In the genomic region with DNA sequence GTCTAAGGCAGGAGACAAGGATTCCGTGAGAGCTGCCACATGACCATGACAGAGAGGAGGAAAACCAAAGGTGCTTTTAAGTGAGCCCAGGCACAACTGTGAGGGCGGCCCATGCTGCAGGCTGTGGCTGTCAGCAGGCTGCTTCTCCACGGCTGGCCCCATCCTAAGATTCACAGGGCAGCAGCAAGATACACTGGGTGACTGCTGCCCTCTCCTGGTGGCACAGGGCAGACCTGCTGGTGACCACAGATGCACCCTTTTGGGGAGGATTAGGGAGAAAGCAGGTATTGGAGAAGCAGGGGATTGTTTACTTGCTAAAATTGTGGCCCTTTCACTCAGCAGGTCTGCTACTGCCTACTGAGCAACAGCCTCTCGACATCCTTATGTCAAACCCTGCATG, we compare ENCODE assay signal across 8 cellular contexts.
DNase-seq lines count a peak whose midpoint lies in the region; ATAC-seq, FAIRE-seq and TF ChIP-seq lines count a peak whose summit lies in the region.
"Not testable (repeated sequence)": the region's sequence is repeated elsewhere in the genome, so short reads cannot be mapped to it uniquely, and the experiment has no call there.

No MANE protein-coding gene starts in this region.

- TF ChIP-seq CTCF in CD8-positive, alpha-beta T cell (IDR thresholded peaks at IDR 0.05) = peak; percentile 21
- peak in 2 of 3 experiments; percentile 24 to 49; a peak in 2 of 4 replicates for TF ChIP-seq CTCF in H1 (IDR thresholded peaks at IDR 0.05; ENCODE audit: control extremely low read depth in 1 of 3, insufficient read depth in 1 of 3, low read depth in 1 of 3, low read length in 3 of 3)
- TF ChIP-seq CTCF in hepatocyte (IDR thresholded peaks at IDR 0.05; ENCODE audit: poor library complexity) = peak; percentile 50
- peak; percentile 70 for TF ChIP-seq CTCF in type B pancreatic cell (conservative IDR thresholded peaks at IDR 0.05)

- H3K27ac ChIP-seq in CD8-positive, alpha-beta T cell (ENCODE audit: low read depth, low read length); H1 (ENCODE audit: low read depth, low read length); hepatocyte: not testable (repeated sequence)

- H3K9me2 ChIP-seq in hepatocyte (replicated peaks; ENCODE audit: insufficient read depth) = not testable (repeated sequence)

- not testable (repeated sequence) for H4K20me1 ChIP-seq in H1 (replicated peaks in 1 of 2; ENCODE audit: control insufficient read depth in 1 of 2, insufficient read depth in 2 of 2, low read length in 2 of 2); hepatocyte (ENCODE audit: insufficient read depth, poor library complexity, severe bottlenecking)

- not testable (repeated sequence) for H3K36me3 ChIP-seq in CD8-positive, alpha-beta T cell (ENCODE audit: insufficient read depth, low read length); H1 (ENCODE audit: control insufficient read depth in 2 of 4, insufficient read depth in 4 of 4, low read length in 3 of 4); hepatocyte (replicated peaks; ENCODE audit: insufficient read depth, low read depth)

- ATAC-seq in CD8-positive, alpha-beta T cell = not testable (repeated sequence)

- intact Hi-C loops in CD8-positive, alpha-beta T cell (cut with DNase I, micrococcal nuclease); posterior vena cava (cut with DNase I): not testable (repeated sequence)

- H3K9me3 ChIP-seq in CD8-positive, alpha-beta T cell (ENCODE audit: low read length); H1 (ENCODE audit: insufficient read depth in 2 of 2, low read depth in 1 of 2, low read length in 1 of 2); hepatocyte (ENCODE audit: low read depth): not testable (repeated sequence)

- H3K23me2 ChIP-seq in H1 (ENCODE audit: low read depth, low read length) = not testable (repeated sequence)

- CTCF ChIA-PET in CD8-positive, alpha-beta T cell (lab: Charles Lee) = interaction anchor here (0.7 kb wide), 1 partner anchor 162 kb away, joined by 3 read pairs; no protein-coding TSS in a partner anchor
- CTCF ChIA-PET in H1 (lab: Charles Lee; ENCODE audit: partially characterized antibody) = not testable (repeated sequence)

- not testable (repeated sequence) for H4K91ac ChIP-seq in H1 (replicated peaks; ENCODE audit: insufficient read length, low read length)

- H3K4me3 Mint-ChIP-seq in CD8-positive, alpha-beta T cell = not testable (repeated sequence)
- H3K4me3 Mint-ChIP-seq in type B pancreatic cell = peak overlapping the region; percentile 9

- 35% methylated on average over 4 of the region's 4 CpGs; no CpG with 5 or more reads in 1 of the 2 experiments for WGBS in H1 (ENCODE audit: extremely low coverage in 1 of 2, insufficient coverage in 1 of 2, insufficient read length in 1 of 2, insufficient replicate concordance in 2 of 2, low coverage in 1 of 2, low lambda C conversion rate in 2 of 2, missing lambda C conversion rate in 1 of 2), 2 experiments
- 18% methylated on average over 4 of the region's 4 CpGs for WGBS in hepatocyte (ENCODE audit: low lambda C conversion rate, missing lambda C conversion rate)

- H3K79me1 ChIP-seq in H1 (ENCODE audit: low read depth, low read length) = not testable (repeated sequence)

- not testable (repeated sequence) for H2AK5ac ChIP-seq in H1 (ENCODE audit: low read depth, low read length)

- not testable (repeated sequence) for H3K9ac ChIP-seq in H1 (replicated peaks in 1 of 4; ENCODE audit: extremely low read depth in 1 of 4, low read depth in 3 of 4, low read length in 3 of 4)

- not testable (repeated sequence) for H3K27me3 ChIP-seq in CD8-positive, alpha-beta T cell (ENCODE audit: insufficient read depth, low read length); H1 (replicated peaks in 1 of 4; ENCODE audit: control insufficient read depth in 3 of 4, extremely low read depth in 1 of 4, insufficient read depth in 3 of 4, low read length in 3 of 4); hepatocyte

- not testable (repeated sequence) for H4K5ac ChIP-seq in H1 (ENCODE audit: insufficient read length, low read depth, low read length)

- TF ChIP-seq RAD21 in H1 (IDR thresholded peaks at IDR 0.05 in 1 of 2, conservative IDR thresholded peaks at IDR 0.05 in 1 of 2; ENCODE audit: low read depth in 2 of 2, low read length in 2 of 2) = peak; percentile 41 to 48; a peak in 2 of 4 replicates

- not testable (repeated sequence) for H2BK12ac ChIP-seq in H1 (ENCODE audit: low read depth, low read length)

- H3K4me1 ChIP-seq in CD8-positive, alpha-beta T cell (ENCODE audit: insufficient read depth, low read length); H1 (replicated peaks in 1 of 4; ENCODE audit: control insufficient read depth in 3 of 4, insufficient read depth in 4 of 4, low read length in 3 of 4); hepatocyte (ENCODE audit: insufficient read depth): not testable (repeated sequence)

- not testable (repeated sequence) for H3K4ac ChIP-seq in H1 (replicated peaks; ENCODE audit: insufficient read length, low read depth, low read length)

- not testable (repeated sequence) for H4K8ac ChIP-seq in H1 (ENCODE audit: extremely low read depth, insufficient read depth, low read length)

- not testable (repeated sequence) for H3K14ac ChIP-seq in H1 (ENCODE audit: insufficient read length)

- H2BK20ac ChIP-seq in H1 (ENCODE audit: low read length) = not testable (repeated sequence)

- not testable (repeated sequence) for H3K27ac Mint-ChIP-seq in CD8-positive, alpha-beta T cell; type B pancreatic cell

- H3K79me2 ChIP-seq in H1 (ENCODE audit: control insufficient read depth in 1 of 2, insufficient read depth in 2 of 2, low read length in 2 of 2); hepatocyte: not testable (repeated sequence)

- not testable (repeated sequence) for H3K27me3 Mint-ChIP-seq in CD8-positive, alpha-beta T cell (ENCODE audit: low read depth); type B pancreatic cell

- not testable (repeated sequence) for H3K18ac ChIP-seq in H1 (ENCODE audit: extremely low read depth, low read length)

- not testable (repeated sequence) for TF ChIP-seq POLR2A in H1 (IDR thresholded peaks at IDR 0.05; ENCODE audit: control extremely low read depth in 1 of 2, low read depth in 2 of 2, low read length in 2 of 2)

- not testable (repeated sequence) for H2BK120ac ChIP-seq in H1 (replicated peaks; ENCODE audit: low read depth, low read length)

- not testable (repeated sequence) for H3K9me3 Mint-ChIP-seq in CD8-positive, alpha-beta T cell; type B pancreatic cell

- FAIRE-seq in H1 (lab: Jason Lieb, UNC) = not testable (repeated sequence)

- H3K4me3 ChIP-seq in CD8-positive, alpha-beta T cell (ENCODE audit: low read depth, low read length); H1 (ENCODE audit: extremely low read depth in 1 of 4, insufficient read depth in 2 of 4, low read depth in 3 of 4, low read length in 4 of 4); hepatocyte: not testable (repeated sequence)

- not testable (repeated sequence) for H3K23ac ChIP-seq in H1 (ENCODE audit: insufficient read length)

- not testable (repeated sequence) for H3K4me2 ChIP-seq in H1 (ENCODE audit: insufficient read depth in 1 of 2, low read depth in 2 of 2, low read length in 2 of 2); hepatocyte

- not testable (repeated sequence) for H2BK5ac ChIP-seq in H1 (ENCODE audit: low read depth, low read length)

- H3K4me1 Mint-ChIP-seq in CD8-positive, alpha-beta T cell (ENCODE audit: low read depth); type B pancreatic cell (ENCODE audit: unreplicated experiment): not testable (repeated sequence)

- DNase-seq in CD8-positive, alpha-beta T cell; H1 (ENCODE audit: low read depth in 1 of 2, low spot score in 2 of 2); hepatocyte (ENCODE audit: low spot score); type B pancreatic cell (ENCODE audit: extremely low spot score, unreplicated experiment): not testable (repeated sequence)
- DNase-seq in HuH-7.5 (ENCODE audit: low spot score) (peak; percentile 36), T follicular helper cell (ENCODE audit: low read depth) (peak; percentile 4), posterior vena cava (ENCODE audit: low spot score) (peak; percentile 69)
- DNase-seq in activated naive CD4-positive, alpha-beta T cell treated with Interleukin-2 at 50 U/mL for 16 hours = peak; percentile 19

- not testable (repeated sequence) for H3K36me3 Mint-ChIP-seq in CD8-positive, alpha-beta T cell; type B pancreatic cell

- POLR2A ChIA-PET in CD8-positive, alpha-beta T cell (lab: Charles Lee); H1 (lab: Charles Lee; ENCODE audit: partially characterized antibody): not testable (repeated sequence)

- H3K56ac ChIP-seq in H1 (replicated peaks; ENCODE audit: insufficient read length, low read depth, low read length) = not testable (repeated sequence)

- H2AFZ ChIP-seq in H1 (ENCODE audit: low read length); hepatocyte: not testable (repeated sequence)

- TF ChIP-seq EP300 in H1 (IDR thresholded peaks at IDR 0.05; ENCODE audit: borderline replicate concordance in 1 of 2, low read depth in 2 of 2, low read length in 2 of 2) = not testable (repeated sequence)

- not testable (repeated sequence) for H2BK15ac ChIP-seq in H1 (ENCODE audit: low read length)
